In the genomic region with DNA sequence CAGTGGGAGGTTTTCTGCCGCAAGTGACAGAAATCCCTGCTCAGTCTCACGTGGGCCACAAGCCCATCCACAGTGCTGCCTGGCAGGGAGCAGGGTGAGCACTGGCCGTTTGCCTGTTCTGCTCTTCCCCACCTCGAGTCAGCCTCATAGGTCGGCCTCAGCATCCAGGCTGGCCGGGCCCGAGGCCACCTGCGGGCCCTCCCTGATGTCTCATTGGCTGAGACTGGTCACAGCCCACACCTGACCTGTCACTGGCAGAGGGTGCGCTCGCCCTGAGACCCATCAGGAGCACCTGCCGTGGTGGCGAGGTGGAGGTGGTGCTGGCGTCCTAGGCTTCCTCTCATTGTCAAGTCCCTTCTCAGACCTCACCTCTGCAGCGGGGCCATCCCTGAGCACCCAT, we compare ENCODE assay signal across 24 cellular contexts.
DNase-seq lines count a peak whose midpoint lies in the region; TF ChIP-seq lines count a peak whose summit lies in the region.
"Had no signal": no experiment of that assay in that cellular context is flagged by ENCODE, and none has a peak within 500 bp of the region (broad histone marks: within the 10 kb centered on the region; RNA-seq: fewer than 3 reads in every experiment).

No MANE protein-coding gene starts in this region.

- no peaks in the 10 kb centered on the region for H3K4me1 Mint-ChIP-seq in type B pancreatic cell (ENCODE audit: unreplicated experiment)

- H3K27me3 ChIP-seq in BLaER1 treated with 17β-estradiol and CSF1 and Interleukin-3, amounts not matched to agents 10 nM and 100 nM = peaks cover 0 to 28% (median 0%) of the 10 kb centered on the region in 11 experiments; a peak in 4 of 22 replicates
- H3K27me3 ChIP-seq in H7 (ENCODE audit: control insufficient read depth, insufficient read depth, low read length) (no peaks in the 10 kb centered on the region), ascending aorta (no peaks in the 10 kb centered on the region)
- H3K27me3 ChIP-seq: Peyer's patch had no signal

- peak overlapping the region; percentile 17 to 94 (median 87); a peak in 19 of 22 replicates for H3K4me2 ChIP-seq in BLaER1 treated with 17β-estradiol and CSF1 and Interleukin-3, amounts not matched to agents 10 nM and 100 nM
- H3K4me2 ChIP-seq: A549, SK-N-SH had no signal

- H3K36me3 ChIP-seq in BLaER1 treated with 17β-estradiol and CSF1 and Interleukin-3, amounts not matched to agents 10 nM and 100 nM = peaks cover 0 to 12% (median 0%) of the 10 kb centered on the region in 11 experiments; a peak in 4 of 22 replicates
- H3K36me3 ChIP-seq in H7 (replicated peaks; ENCODE audit: control insufficient read depth, insufficient read depth, low read length) (no peaks in the 10 kb centered on the region), ascending aorta (no peaks in the 10 kb centered on the region)
- H3K36me3 ChIP-seq: Peyer's patch had no signal

- peaks cover 0 to 7% (median 0%) of the 10 kb centered on the region in 11 experiments; a peak in 3 of 22 replicates for H3K9me3 ChIP-seq in BLaER1 treated with 17β-estradiol and CSF1 and Interleukin-3, amounts not matched to agents 10 nM and 100 nM (replicated peaks in 1 of 11)
- no peaks in the 10 kb centered on the region for H3K9me3 ChIP-seq in ascending aorta
- H3K9me3 ChIP-seq: A549, Caco-2, Peyer's patch, SK-N-SH had no signal

- intact Hi-C loops in ascending aorta (cut with DNase I) = no loop called here

- peak overlapping the region; percentile 71 for H3K27ac Mint-ChIP-seq in type B pancreatic cell
- H3K27ac Mint-ChIP-seq: CD8-positive, alpha-beta T cell had no signal

- H3K27me3 Mint-ChIP-seq in type B pancreatic cell = peaks cover 24% of the 10 kb centered on the region

- H4K20me1 ChIP-seq in BLaER1 treated with 17β-estradiol and CSF1 and Interleukin-3, amounts not matched to agents 10 nM and 100 nM = peaks cover 0 to 11% (median 0%) of the 10 kb centered on the region in 11 experiments; a peak in 3 of 22 replicates

- peaks cover 28 to 99% (median 86%) of the 10 kb centered on the region in 10 experiments for H3K4me1 ChIP-seq in BLaER1 treated with 17β-estradiol and CSF1 and Interleukin-3, amounts not matched to agents 10 nM and 100 nM
- no peaks in the 10 kb centered on the region for H3K4me1 ChIP-seq in ascending aorta
- H3K4me1 ChIP-seq: A549, Peyer's patch had no signal

- H3K36me3 Mint-ChIP-seq in type B pancreatic cell = no peaks in the 10 kb centered on the region
- H3K36me3 Mint-ChIP-seq: CD8-positive, alpha-beta T cell had no signal

- H3K9me3 Mint-ChIP-seq in type B pancreatic cell = no peaks in the 10 kb centered on the region
- H3K9me3 Mint-ChIP-seq: CD8-positive, alpha-beta T cell had no signal

- peak; percentile 62 for DNase-seq in H7
- DNase-seq in cerebellum (ENCODE audit: low spot score) = peak; percentile 46
- no peak for DNase-seq in type B pancreatic cell (ENCODE audit: extremely low spot score, unreplicated experiment)
- no peak for DNase-seq in mucosa of gallbladder (ENCODE audit: low spot score)
- no peak for DNase-seq in KBM-7
- no peak for DNase-seq in ascending aorta (ENCODE audit: low spot score in 2 of 2)
- DNase-seq: AML-193; Caco-2; CD8-positive, alpha-beta T cell; GDM1; Karpas-422; NCI-H1092 treated with DMSO at 0.1 percent for 48 hours; NCI-H1930; NCI-H2227 treated with DMSO at 0.1 percent for 48 hours; NCI-H526 treated with DMSO at 0.1 percent for 48 hours; Peyer's patch; SIG-M5; SK-N-SH; SW 1271 had no signal

- H3K27ac ChIP-seq in BLaER1 treated with 17β-estradiol and CSF1 and Interleukin-3, amounts not matched to agents 10 nM and 100 nM = peak overlapping the region in 8 of 11 experiments; percentile 16 to 90 (median 78); a peak in 15 of 22 replicates
- H3K27ac ChIP-seq in ascending aorta = no peak overlapping the region
- H3K27ac ChIP-seq: A549, C4-2B, HL-60, Peyer's patch had no signal

- TF ChIP-seq CTCF in type B pancreatic cell (conservative IDR thresholded peaks at IDR 0.05) (no peak), ascending aorta (IDR thresholded peaks at IDR 0.05) (no peak)

- H3K4me3 ChIP-seq in BLaER1 treated with 17β-estradiol and CSF1 and Interleukin-3, amounts not matched to agents 10 nM and 100 nM = peak overlapping the region in 3 of 10 experiments; percentile 1 to 25 (median 2); a peak in 4 of 20 replicates
- no peak overlapping the region for H3K4me3 ChIP-seq in H7 (ENCODE audit: insufficient read depth, low read depth, low read length)
- H3K4me3 ChIP-seq in ascending aorta = no peak overlapping the region
- H3K4me3 ChIP-seq: A549, GM12878, Peyer's patch had no signal

- no peak overlapping the region for H3K4me3 Mint-ChIP-seq in type B pancreatic cell
- H3K4me3 Mint-ChIP-seq: CD8-positive, alpha-beta T cell had no signal

- peak overlapping the region in 7 of 11 experiments; percentile 17 to 78 (median 76); a peak in 11 of 22 replicates for H3K9ac ChIP-seq in BLaER1 treated with 17β-estradiol and CSF1 and Interleukin-3, amounts not matched to agents 10 nM and 100 nM
- H3K9ac ChIP-seq: SK-N-SH had no signal

- in situ Hi-C loops in KBM-7 (cut with MboI; ENCODE audit: low pct_unique_long_range_greater_than_20kb, low sequenced_read_pairs) = no loop called here

Comparison
In these comparisons a context has a peak if more than half of its experiments do, and no peak if none do; other contexts are left out.
1. H3K27ac ChIP-seq: peak in BLaER1 treated with 17β-estradiol and CSF1 and Interleukin-3, amounts not matched to agents 10 nM and 100 nM (8 of 11); none in ascending aorta (0 of 2).
2. DNase-seq: peak in H7 (single experiment) and cerebellum (single experiment); none in type B pancreatic cell (single experiment), mucosa of gallbladder (single experiment), KBM-7 (single experiment) and ascending aorta (0 of 2).